Comparison of ENCODE assay signal across 10 cellular contexts in the genomic region with DNA sequence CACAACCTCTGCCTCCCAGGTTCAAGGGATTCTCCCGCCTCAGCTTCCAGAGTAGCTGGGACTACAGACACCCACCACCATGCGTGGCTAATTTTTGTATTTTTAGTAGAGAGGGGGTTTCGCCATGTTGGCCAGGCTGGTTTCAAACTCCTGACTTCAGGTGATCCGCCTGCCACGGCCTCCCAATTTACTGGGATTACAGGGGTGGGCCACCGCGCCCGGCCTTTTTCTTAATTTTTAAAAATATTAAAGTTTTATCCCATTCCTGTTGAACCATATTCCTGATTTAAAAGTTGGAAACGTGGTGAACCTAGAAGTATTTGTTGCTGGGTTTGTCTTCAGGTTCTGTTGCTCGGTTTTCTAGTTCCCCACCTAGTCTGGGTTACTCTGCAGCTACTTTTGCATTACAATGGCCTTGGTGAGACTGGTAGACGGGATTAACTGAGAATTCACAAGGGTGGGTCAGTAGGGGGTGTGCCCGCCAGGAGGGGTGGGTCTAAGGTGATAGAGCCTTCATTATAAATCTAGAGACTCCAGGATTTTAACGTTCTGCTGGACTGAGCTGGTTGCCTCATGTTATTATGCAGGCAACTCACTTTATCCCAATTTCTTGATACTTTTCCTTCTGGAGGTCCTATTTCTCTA. TPM values are rescaled to one million over a fixed set of nuclear protein-coding genes. Genes with fewer than 3 reads are reported as not detected.
A peak's percentile ranks its signal among the peaks of the same experiment; 100 is the strongest.
DNase-seq lines count a peak whose midpoint lies in the region; FAIRE-seq and TF ChIP-seq lines count a peak whose summit lies in the region.
"Not testable (repeated sequence)": the region's sequence is repeated elsewhere in the genome, so short reads cannot be mapped to it uniquely, and the experiment has no call there.
"Had no signal": no experiment of that assay in that cellular context is flagged by ENCODE, and none has a peak within 500 bp of the region (broad histone marks: within the 10 kb centered on the region; RNA-seq: fewer than 3 reads in every experiment).

TSS of gene NANOG (plus strand) at position 519 of the 645 bp plus-strand sequence. CDS start 213 bp downstream, outside the sequence.

- peak within 1 kb of the TSS; percentile 0 for H3K27ac Mint-ChIP-seq in dendritic cell treated with granulocyte-macrophage colony-stimulating factor and Interleukin-4, amounts not matched to agents 40 ng/mL and 50 ng/mL, for 4 days
- H3K27ac Mint-ChIP-seq in type B pancreatic cell: not testable (repeated sequence)

- H3K27me3 ChIP-seq in OCI-LY3 (ENCODE audit: low read depth, low read length); iPS DF 6.9 (ENCODE audit: control insufficient read depth, insufficient read depth, low read length); iPS-20b (ENCODE audit: insufficient read depth, low read length); mucosa of stomach (ENCODE audit: control insufficient read depth, insufficient read depth, low read length): not testable (repeated sequence)

- H3K4me2 ChIP-seq in OCI-LY3 (ENCODE audit: low read length): peak within 1 kb of the TSS; percentile 39

- no CpG with 5 or more reads among the region's 13 CpGs for WGBS in iPS DF 6.9 (ENCODE audit: insufficient coverage, insufficient read length)

- peak; percentile 90 for FAIRE-seq in HTR-8/SVneo (lab: Jason Lieb, UNC)

- H3K79me2 ChIP-seq in OCI-LY3 (ENCODE audit: low read length): not testable (repeated sequence)

- H3K4me1 ChIP-seq in OCI-LY3 (ENCODE audit: low read length); iPS DF 6.9 (ENCODE audit: control insufficient read depth, insufficient read depth, low read length); mucosa of stomach (ENCODE audit: control insufficient read depth, insufficient read depth, low read length): not testable (repeated sequence)
- peaks cover 27% of the 10 kb centered on the region for H3K4me1 ChIP-seq in iPS-20b (ENCODE audit: insufficient read depth, low read length)

- H3K36me3 ChIP-seq in OCI-LY3 (replicated peaks; ENCODE audit: low read depth, low read length); iPS DF 6.9 (ENCODE audit: control insufficient read depth, insufficient read depth, low read length); mucosa of stomach (ENCODE audit: control insufficient read depth, insufficient read depth, low read length): not testable (repeated sequence)
- peaks cover 28% of the 10 kb centered on the region for H3K36me3 ChIP-seq in iPS-20b (ENCODE audit: insufficient read depth, low read depth, low read length)

- TF ChIP-seq CTCF in OCI-LY3 (IDR thresholded peaks at IDR 0.05; ENCODE audit: low read depth, low read length); type B pancreatic cell (conservative IDR thresholded peaks at IDR 0.05): not testable (repeated sequence)

- not testable (repeated sequence) for H3K4me3 Mint-ChIP-seq in dendritic cell treated with granulocyte-macrophage colony-stimulating factor and Interleukin-4, amounts not matched to agents 40 ng/mL and 50 ng/mL, for 4 days
- peak within 1 kb of the TSS; percentile 10 for H3K4me3 Mint-ChIP-seq in type B pancreatic cell

- not testable (repeated sequence) for H3K27me3 Mint-ChIP-seq in dendritic cell treated with granulocyte-macrophage colony-stimulating factor and Interleukin-4, amounts not matched to agents 40 ng/mL and 50 ng/mL, for 4 days
- peaks cover 53% of the 10 kb centered on the region for H3K27me3 Mint-ChIP-seq in type B pancreatic cell

- not testable (repeated sequence) for H3K9ac ChIP-seq in OCI-LY3 (ENCODE audit: low read length)
- H3K9ac ChIP-seq in iPS-20b (ENCODE audit: low read depth, low read length) (peak within 1 kb of the TSS; percentile 87; the same call in 1 of the 2 replicates), mucosa of stomach (ENCODE audit: low read length) (peak within 1 kb of the TSS; percentile 54)

- H3K4me1 Mint-ChIP-seq in dendritic cell treated with granulocyte-macrophage colony-stimulating factor and Interleukin-4, amounts not matched to agents 40 ng/mL and 50 ng/mL, for 4 days (ENCODE audit: low read depth): peaks cover 49% of the 10 kb centered on the region
- H3K4me1 Mint-ChIP-seq in type B pancreatic cell (ENCODE audit: unreplicated experiment): not testable (repeated sequence)

- peak; percentile 58 for DNase-seq in ELF-1 (ENCODE audit: low read depth, low spot score)
- not testable (repeated sequence) for DNase-seq in HTR-8/SVneo (ENCODE audit: insufficient read length, low spot score); iPS DF 6.9 (ENCODE audit: low read depth, low spot score); type B pancreatic cell (ENCODE audit: extremely low spot score, unreplicated experiment)

- H3K9me3 ChIP-seq in OCI-LY3 (ENCODE audit: insufficient read depth, low read length); iPS DF 6.9 (ENCODE audit: control insufficient read depth, insufficient read depth, low read length); iPS-20b (ENCODE audit: insufficient read depth, low read depth, low read length); mucosa of stomach (ENCODE audit: control insufficient read depth, low read length): not testable (repeated sequence)

- not testable (repeated sequence) for H3K9me3 Mint-ChIP-seq in dendritic cell treated with granulocyte-macrophage colony-stimulating factor and Interleukin-4, amounts not matched to agents 40 ng/mL and 50 ng/mL, for 4 days; type B pancreatic cell

- not testable (repeated sequence) for H2AFZ ChIP-seq in OCI-LY3 (ENCODE audit: low read depth, low read length)

- not testable (repeated sequence) for H3K36me3 Mint-ChIP-seq in dendritic cell treated with granulocyte-macrophage colony-stimulating factor and Interleukin-4, amounts not matched to agents 40 ng/mL and 50 ng/mL, for 4 days (ENCODE audit: low read depth); type B pancreatic cell

- intact Hi-C loops in dendritic cell treated with granulocyte-macrophage colony-stimulating factor and Interleukin-4, amounts not matched to agents 40 ng/mL and 50 ng/mL, for 4 days (cut with micrococcal nuclease): not testable (repeated sequence)

- H4K20me1 ChIP-seq in OCI-LY3 (ENCODE audit: insufficient read depth, low read length): not testable (repeated sequence)

- not testable (repeated sequence) for H3K4me3 ChIP-seq in OCI-LY3 (ENCODE audit: low read length); mucosa of stomach (ENCODE audit: low read length)
- H3K4me3 ChIP-seq in iPS DF 6.9 (ENCODE audit: low read length) (peak within 1 kb of the TSS; percentile 25; the same call in 1 of the 2 replicates), iPS-20b (ENCODE audit: low read length) (peak within 1 kb of the TSS; percentile 86)

- H3K27ac ChIP-seq in OCI-LY3 (ENCODE audit: low read length); iPS DF 6.9 (ENCODE audit: low read length): not testable (repeated sequence)
- H3K27ac ChIP-seq in iPS-20b (ENCODE audit: low read length): peak within 1 kb of the TSS; percentile 80

RNA-seq across cellular contexts. Expression of gene NANOG, which starts in this region (rescaled TPM):
- total RNA-seq in type B pancreatic cell (ENCODE audit: low replicate concordance): not detected in 2 replicates
- total RNA-seq: Caco-2; CD8-positive, alpha-beta memory T cell had no signal
